Comparison of ENCODE assay signal across 1 cellular context in the genomic region with DNA sequence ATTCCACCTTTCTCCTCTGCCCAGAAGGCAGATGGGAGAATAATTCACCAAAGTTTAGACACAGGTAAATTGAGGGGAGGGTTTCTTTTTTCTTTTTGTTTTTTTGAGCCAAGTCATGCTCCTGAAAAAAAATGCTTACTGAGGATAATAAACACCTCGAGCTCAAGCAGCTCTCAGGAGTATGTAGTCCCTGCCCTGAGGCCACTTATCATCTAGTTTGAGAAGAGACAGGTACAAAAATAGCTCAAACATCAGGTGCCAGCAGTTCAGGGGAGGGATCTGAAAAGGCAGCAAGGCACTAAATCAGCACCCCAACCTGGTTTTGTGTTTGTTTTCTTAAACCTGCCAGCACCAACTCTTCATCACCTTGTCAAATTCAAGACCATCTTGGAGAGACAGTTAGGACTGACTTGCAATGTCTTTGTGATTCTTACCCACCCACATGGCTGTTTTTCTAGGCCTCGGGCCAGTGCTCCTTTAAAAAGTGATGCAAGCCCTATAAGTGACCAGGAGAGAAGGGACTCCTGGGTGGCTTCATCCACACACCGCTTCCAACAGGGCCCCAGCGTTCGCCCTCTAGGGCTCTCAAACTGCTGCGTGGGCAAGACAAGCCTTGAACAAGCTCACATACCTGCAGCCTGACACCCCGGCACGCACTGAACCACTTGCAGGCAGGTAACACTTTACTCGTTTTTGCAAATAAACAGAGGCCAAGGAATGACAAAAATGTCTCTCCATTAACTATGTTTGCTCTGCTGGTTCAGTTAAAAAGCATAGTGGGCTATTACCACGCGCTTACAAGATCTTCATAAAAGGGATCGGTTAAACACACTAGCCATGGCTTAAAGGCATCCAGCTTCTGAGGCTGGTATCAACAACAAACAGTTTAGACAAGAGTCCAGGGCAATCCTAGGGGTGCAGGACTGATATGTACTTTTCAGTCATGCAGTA.
TF ChIP-seq lines count a peak whose summit lies in the region.

No MANE protein-coding gene starts in this region.

TF ChIP-seq in H1, 55 proteins besides CTCF, POLR2A, EP300 and RAD21:
- 0 out of 2 replicates have a peak, but pooled peaks have one; percentile 22 for TF ChIP-seq TEAD4 (IDR thresholded peaks at IDR 0.05; ENCODE audit: low read depth, low read length)
- TF ChIP-seq SIRT6 (IDR thresholded peaks at IDR 0.05; ENCODE audit: low read length): no peak
- no peak for TF ChIP-seq NRF1 (IDR thresholded peaks at IDR 0.05; ENCODE audit: low read depth, low read length)
